In genomic region chr19:4399871-4400768, GRCh38 we compare ENCODE assay signal across 8 cellular contexts. TPM values are rescaled to one million over a fixed set of nuclear protein-coding genes. Genes with fewer than 3 reads are reported as not detected.
DNase-seq lines count a peak whose midpoint lies in the region; ATAC-seq and TF ChIP-seq lines count a peak whose summit lies in the region.

Gene SH3GL1, minus strand, starts transcription at chr19:4400547. Its CDS starts 179 bp downstream, at chr19:4400368.

- ATAC-seq in GM18505 (IDR thresholded peaks at IDR 0.05; ENCODE audit: unreplicated experiment) (peak; percentile 59), HG02943 (IDR thresholded peaks at IDR 0.05; ENCODE audit: low read depth, unreplicated experiment) (peak; percentile 48)

- peak; percentile 81 for TF ChIP-seq POLR2A in GM18505 (IDR thresholded peaks at IDR 0.05; ENCODE audit: borderline replicate concordance, extremely low read depth, insufficient read depth, insufficient read length)

- DNase-seq in NCI-H187 (lab: John Stamatoyannopoulos, UW): peak; percentile 86 to 97
- peak; percentile 48 to 94 (median 87) for DNase-seq in anterior cingulate cortex (lab: John Stamatoyannopoulos, UW)
- peak; percentile 88 for DNase-seq in hepatic stellate cell (ENCODE audit: low spot score)
- peak; percentile 89 for DNase-seq in retina
- no peak for DNase-seq in cortex of kidney (lab: John Stamatoyannopoulos, UW)

- intact Hi-C loops in T-helper 2 cell treated with Interferon-gamma antibody and Interleukin-4, amounts not matched to agents 100 ng/mL and 5 ng/mL, for 36 hours (cut with micrococcal nuclease): loop anchor here (1.0 kb wide), 4 partner anchors 31 to 153 kb away; partner anchors contain the start of gene YJU2

RNA-seq across cellular contexts. Expression of gene SH3GL1, which starts in this region (rescaled TPM):
- total RNA-seq in T-helper 2 cell treated with Interferon-gamma antibody and Interleukin-4, amounts not matched to agents 100 ng/mL and 5 ng/mL, for 36 hours: 60.4 and 63.9 TPM in 2 replicates
